ENCODE assay signal across 1 cellular context in genomic region chr7:101126651-101127459, GRCh38.
TF ChIP-seq lines count a peak whose summit lies in the region.

Gene SERPINE1, plus strand, starts transcription at chr7:101127104. Its CDS starts 1,290 bp downstream, at chr7:101128394.

TF ChIP-seq in GM23338, 12 proteins besides CTCF, POLR2A, EP300 and RAD21 (continued from another document):
- TF ChIP-seq REST (IDR thresholded peaks at IDR 0.05; ENCODE audit: unreplicated experiment) = no peak
